Comparison of ENCODE assay signal across 15 cellular contexts in the genomic region with DNA sequence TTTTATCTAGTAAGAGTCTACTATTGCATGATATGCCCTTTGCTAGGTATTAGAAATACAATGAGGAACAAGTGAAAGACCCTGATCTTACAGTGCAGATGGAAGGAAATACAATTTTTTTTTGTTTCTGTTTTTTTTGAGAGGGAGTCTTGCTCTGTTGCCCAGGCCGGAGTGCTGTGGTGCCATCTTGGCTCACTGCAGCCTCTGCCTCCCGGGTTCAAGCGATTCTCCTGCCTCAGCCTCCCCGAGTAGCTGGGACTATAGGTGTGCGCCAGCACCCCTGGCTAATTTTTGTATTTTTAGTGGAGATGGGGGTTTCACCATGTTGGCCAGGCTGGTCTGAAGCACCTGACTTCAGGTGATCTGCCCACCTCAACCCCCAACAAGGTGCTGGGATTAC. TPM values are rescaled to one million over a fixed set of nuclear protein-coding genes. Genes with fewer than 3 reads are reported as not detected.
"Had no signal": no experiment of that assay in that cellular context is flagged by ENCODE, and none has a peak within 500 bp of the region (broad histone marks: within the 10 kb centered on the region; RNA-seq: fewer than 3 reads in every experiment).

No MANE protein-coding gene starts in this region.

RNA-seq across cellular contexts. Expression of a gene that starts 11.7 kb away (rescaled TPM):
- total RNA-seq: activated CD4-positive, alpha-beta memory T cell treated with anti-CD3 and anti-CD28 coated beads, Interleukin-2, amount 10 ng/mL, durations not matched to agents 7 days and 5 days; activated T-helper 1 cell treated with anti-CD3 and anti-CD28 coated beads, Interleukin-12 subunit alpha, Interleukin-12 subunit beta, Interleukin-2, Interleukin-4 antibody, amounts not matched to agents 30 ng/mL and 10 ng/mL and 1 ng/mL, durations not matched to agents 14 hours and 24 hours and 36 hours; body of pancreas; esophagus mucosa; foreskin keratinocyte; gastrocnemius medialis had no signal
- polyA plus RNA-seq: foreskin keratinocyte had no signal

RNA-seq across cellular contexts. Expression of a gene that starts 40.5 kb away (rescaled TPM):
- total RNA-seq: activated CD4-positive, alpha-beta memory T cell treated with anti-CD3 and anti-CD28 coated beads, Interleukin-2, amount 10 ng/mL, durations not matched to agents 7 days and 5 days; activated CD4-positive, alpha-beta T cell treated with anti-CD3 and anti-CD28 coated beads, Interleukin-2, amount 10 ng/mL, durations not matched to agents 7 days and 5 days; activated naive CD4-positive, alpha-beta T cell treated with anti-CD3 and anti-CD28 coated beads for 36 hours; activated naive CD8-positive, alpha-beta T cell treated with anti-CD3 and anti-CD28 coated beads for 36 hours; activated T-helper 1 cell treated with anti-CD3 and anti-CD28 coated beads, Interleukin-12 subunit alpha, Interleukin-12 subunit beta, Interleukin-2, Interleukin-4 antibody, amounts not matched to agents 30 ng/mL and 10 ng/mL and 1 ng/mL, durations not matched to agents 14 hours and 24 hours and 36 hours; activated T-helper 2 cell treated with anti-CD3 and anti-CD28 coated beads, Interferon-gamma antibody, Interleukin-2, Interleukin-4, amounts not matched to agents 10 μg/mL and 5 μg/mL and 100 μg/mL, durations not matched to agents 14 hours and 24 hours and 36 hours; aorta; body of pancreas; colonic mucosa; dermis microvascular lymphatic vessel endothelial cell; epithelial cell of proximal tubule; esophagus mucosa; foreskin keratinocyte; gastrocnemius medialis; T-helper 1 cell treated with Interleukin-12 subunit alpha and Interleukin-12 subunit beta and Interleukin-4 antibody, amounts not matched to agents 30 ng/mL and 1 ng/mL, for 36 hours had no signal
- polyA plus RNA-seq: foreskin keratinocyte had no signal
